Comparison of ENCODE assay signal across 1 cellular context in the genomic region with DNA sequence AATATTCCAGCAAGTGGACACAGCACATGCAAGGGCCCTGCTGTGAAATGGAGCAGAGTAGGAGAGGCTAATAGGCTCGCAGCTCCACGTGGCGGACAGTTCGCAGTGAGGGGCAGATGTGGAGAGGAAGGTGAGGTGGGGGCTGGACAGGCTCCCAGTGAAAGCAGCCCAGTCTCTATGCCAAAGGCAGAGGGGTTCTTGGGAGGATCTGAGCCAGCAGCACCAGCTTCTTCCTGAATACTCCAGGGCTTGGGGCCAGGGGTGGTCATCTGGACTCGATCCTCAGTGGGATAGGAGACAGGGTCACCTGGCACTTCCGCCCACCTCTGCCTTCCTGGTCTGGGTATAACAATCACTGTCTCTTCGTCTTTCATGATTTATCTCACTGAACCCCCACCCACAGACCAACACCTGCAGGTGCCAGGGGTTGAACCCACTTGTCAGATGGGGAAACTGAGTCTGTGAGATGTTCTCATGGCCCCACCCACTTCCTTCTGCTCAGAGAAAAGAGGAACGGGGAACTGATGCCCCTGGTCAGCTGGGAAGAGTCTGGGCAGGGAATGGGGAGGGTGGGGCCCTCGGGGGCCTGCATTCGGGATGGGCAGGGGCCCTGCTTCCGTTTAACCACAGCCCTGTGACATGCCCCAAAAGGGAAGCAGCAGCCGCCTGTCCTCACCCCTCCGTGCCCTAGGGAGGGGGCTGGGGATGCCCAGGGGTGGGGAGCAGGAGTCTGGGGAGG.
TF ChIP-seq lines count a peak whose summit lies in the region.

No MANE protein-coding gene starts in this region.

TF ChIP-seq in GM12891, 5 proteins besides CTCF, POLR2A, EP300 and RAD21 (continued from another document):
- TF ChIP-seq PAX5 (IDR thresholded peaks at IDR 0.05; ENCODE audit: insufficient read depth, low read length, severe bottlenecking), result no peak
- no peak for TF ChIP-seq TAF1 (IDR thresholded peaks at IDR 0.05; ENCODE audit: low read depth, low read length)
- no peak for TF ChIP-seq SPI1 (IDR thresholded peaks at IDR 0.05; ENCODE audit: low read depth, low read length)
TF ChIP-seq in GM12891: peak in this region for 0.
